1 cellular context compared by ENCODE assay signal in the genomic region with DNA sequence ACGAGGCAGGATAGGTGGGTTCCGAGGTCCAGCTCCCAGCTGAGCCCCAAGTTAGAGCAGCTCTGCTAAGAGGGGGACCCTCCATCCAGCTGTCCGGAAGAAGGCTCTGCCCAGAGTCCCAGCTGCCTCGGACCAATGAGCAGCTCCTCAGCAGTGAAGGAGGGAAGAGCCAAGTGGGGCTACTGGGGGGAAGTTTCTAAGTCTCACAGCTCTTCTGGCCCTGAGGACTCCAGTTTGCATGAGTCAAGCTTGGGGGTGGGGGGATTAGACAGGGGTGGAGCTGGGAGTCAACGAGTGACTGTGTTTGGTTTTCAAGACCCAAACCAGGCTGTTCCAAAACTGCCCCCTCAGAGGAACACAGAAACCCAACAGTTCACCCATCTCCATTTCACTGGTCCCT.
TF ChIP-seq lines count a peak whose summit lies in the region.

No MANE protein-coding gene starts in this region.

TF ChIP-seq in HepG2, 621 proteins besides CTCF, POLR2A, EP300 and RAD21 (continued from another document and continues in another):
- TF ChIP-seq, protein P1, sequence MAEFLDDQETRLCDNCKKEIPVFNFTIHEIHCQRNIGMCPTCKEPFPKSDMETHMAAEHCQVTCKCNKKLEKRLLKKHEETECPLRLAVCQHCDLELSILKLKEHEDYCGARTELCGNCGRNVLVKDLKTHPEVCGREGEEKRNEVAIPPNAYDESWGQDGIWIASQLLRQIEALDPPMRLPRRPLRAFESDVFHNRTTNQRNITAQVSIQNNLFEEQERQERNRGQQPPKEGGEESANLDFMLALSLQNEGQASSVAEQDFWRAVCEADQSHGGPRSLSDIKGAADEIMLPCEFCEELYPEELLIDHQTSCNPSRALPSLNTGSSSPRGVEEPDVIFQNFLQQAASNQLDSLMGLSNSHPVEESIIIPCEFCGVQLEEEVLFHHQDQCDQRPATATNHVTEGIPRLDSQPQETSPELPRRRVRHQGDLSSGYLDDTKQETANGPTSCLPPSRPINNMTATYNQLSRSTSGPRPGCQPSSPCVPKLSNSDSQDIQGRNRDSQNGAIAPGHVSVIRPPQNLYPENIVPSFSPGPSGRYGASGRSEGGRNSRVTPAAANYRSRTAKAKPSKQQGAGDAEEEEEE (CRISPR knock-in tag; IDR thresholded peaks at IDR 0.05; ENCODE audit: borderline replicate concordance): no peak
- TF ChIP-seq TGIF2 (CRISPR knock-in tag; IDR thresholded peaks at IDR 0.05) (no peak), DPF2 (CRISPR knock-in tag; IDR thresholded peaks at IDR 0.05; ENCODE audit: borderline replicate concordance, low read depth) (no peak), ZSCAN30 (CRISPR knock-in tag; IDR thresholded peaks at IDR 0.05) (no peak), REL (CRISPR knock-in tag; conservative IDR thresholded peaks at IDR 0.05) (no peak), ZNF430 (CRISPR knock-in tag; IDR thresholded peaks at IDR 0.05) (no peak), ZNF367 (CRISPR knock-in tag; IDR thresholded peaks at IDR 0.05; ENCODE audit: borderline replicate concordance) (no peak), CBX5 (CRISPR knock-in tag; IDR thresholded peaks at IDR 0.05; ENCODE audit: borderline replicate concordance) (no peak), TCF12 (IDR thresholded peaks at IDR 0.05) (no peak), TCF12 (CRISPR knock-in tag; IDR thresholded peaks at IDR 0.05) (no peak), ZBTB42 (CRISPR knock-in tag; IDR thresholded peaks at IDR 0.05) (no peak), NR2C2 (CRISPR knock-in tag; IDR thresholded peaks at IDR 0.05; ENCODE audit: borderline replicate concordance) (no peak), SMC3 (IDR thresholded peaks at IDR 0.05; ENCODE audit: low read length) (0 out of 2 replicates have a peak, but pooled peaks have one; percentile 4), IKZF1 (IDR thresholded peaks at IDR 0.05) (no peak), SIX1 (CRISPR knock-in tag; IDR thresholded peaks at IDR 0.05; ENCODE audit: borderline replicate concordance) (0 out of 2 replicates have a peak, but pooled peaks have one; percentile 4), KDM5A (IDR thresholded peaks at IDR 0.05; ENCODE audit: borderline replicate concordance, low read length) (no peak; the same call in 1 of the 2 replicates), NFE2 (CRISPR knock-in tag; IDR thresholded peaks at IDR 0.05) (no peak), KDM3A (CRISPR knock-in tag; IDR thresholded peaks at IDR 0.05; ENCODE audit: low read depth) (no peak), ZC3H13 (CRISPR knock-in tag; IDR thresholded peaks at IDR 0.05) (no peak), NFE2L1 (CRISPR knock-in tag; IDR thresholded peaks at IDR 0.05; ENCODE audit: borderline replicate concordance) (0 out of 2 replicates have a peak, but pooled peaks have one; percentile 19), MEF2D (CRISPR knock-in tag; IDR thresholded peaks at IDR 0.05) (no peak), ZNF709 (CRISPR knock-in tag; IDR thresholded peaks at IDR 0.05) (0 out of 2 replicates have a peak, but pooled peaks have one; percentile 40), CREB1 (IDR thresholded peaks at IDR 0.05) (no peak), CREB1 (CRISPR knock-in tag; IDR thresholded peaks at IDR 0.05) (no peak)
- TF ChIP-seq, protein P2, sequence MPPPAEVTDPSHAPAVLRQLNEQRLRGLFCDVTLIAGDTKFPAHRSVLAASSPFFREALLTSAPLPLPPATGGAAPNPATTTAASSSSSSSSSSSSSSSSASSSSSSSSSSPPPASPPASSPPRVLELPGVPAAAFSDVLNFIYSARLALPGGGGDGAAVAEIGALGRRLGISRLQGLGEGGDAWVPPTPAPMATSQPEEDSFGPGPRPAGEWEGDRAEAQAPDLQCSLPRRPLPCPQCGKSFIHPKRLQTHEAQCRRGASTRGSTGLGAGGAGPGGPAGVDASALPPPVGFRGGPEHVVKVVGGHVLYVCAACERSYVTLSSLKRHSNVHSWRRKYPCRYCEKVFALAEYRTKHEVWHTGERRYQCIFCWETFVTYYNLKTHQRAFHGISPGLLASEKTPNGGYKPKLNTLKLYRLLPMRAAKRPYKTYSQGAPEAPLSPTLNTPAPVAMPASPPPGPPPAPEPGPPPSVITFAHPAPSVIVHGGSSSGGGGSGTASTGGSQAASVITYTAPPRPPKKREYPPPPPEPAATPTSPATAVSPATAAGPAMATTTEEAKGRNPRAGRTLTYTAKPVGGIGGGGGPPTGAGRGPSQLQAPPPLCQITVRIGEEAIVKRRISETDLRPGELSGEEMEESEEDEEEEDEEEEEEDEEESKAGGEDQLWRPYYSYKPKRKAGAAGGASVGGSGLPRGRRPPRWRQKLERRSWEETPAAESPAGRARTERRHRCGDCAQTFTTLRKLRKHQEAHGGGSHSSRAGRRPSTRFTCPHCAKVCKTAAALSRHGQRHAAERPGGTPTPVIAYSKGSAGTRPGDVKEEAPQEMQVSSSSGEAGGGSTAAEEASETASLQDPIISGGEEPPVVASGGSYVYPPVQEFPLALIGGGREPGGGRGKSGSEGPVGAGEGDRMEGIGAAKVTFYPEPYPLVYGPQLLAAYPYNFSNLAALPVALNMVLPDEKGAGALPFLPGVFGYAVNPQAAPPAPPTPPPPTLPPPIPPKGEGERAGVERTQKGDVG (CRISPR knock-in tag; IDR thresholded peaks at IDR 0.05; ENCODE audit: borderline replicate concordance): no peak
- TF ChIP-seq, protein P3, sequence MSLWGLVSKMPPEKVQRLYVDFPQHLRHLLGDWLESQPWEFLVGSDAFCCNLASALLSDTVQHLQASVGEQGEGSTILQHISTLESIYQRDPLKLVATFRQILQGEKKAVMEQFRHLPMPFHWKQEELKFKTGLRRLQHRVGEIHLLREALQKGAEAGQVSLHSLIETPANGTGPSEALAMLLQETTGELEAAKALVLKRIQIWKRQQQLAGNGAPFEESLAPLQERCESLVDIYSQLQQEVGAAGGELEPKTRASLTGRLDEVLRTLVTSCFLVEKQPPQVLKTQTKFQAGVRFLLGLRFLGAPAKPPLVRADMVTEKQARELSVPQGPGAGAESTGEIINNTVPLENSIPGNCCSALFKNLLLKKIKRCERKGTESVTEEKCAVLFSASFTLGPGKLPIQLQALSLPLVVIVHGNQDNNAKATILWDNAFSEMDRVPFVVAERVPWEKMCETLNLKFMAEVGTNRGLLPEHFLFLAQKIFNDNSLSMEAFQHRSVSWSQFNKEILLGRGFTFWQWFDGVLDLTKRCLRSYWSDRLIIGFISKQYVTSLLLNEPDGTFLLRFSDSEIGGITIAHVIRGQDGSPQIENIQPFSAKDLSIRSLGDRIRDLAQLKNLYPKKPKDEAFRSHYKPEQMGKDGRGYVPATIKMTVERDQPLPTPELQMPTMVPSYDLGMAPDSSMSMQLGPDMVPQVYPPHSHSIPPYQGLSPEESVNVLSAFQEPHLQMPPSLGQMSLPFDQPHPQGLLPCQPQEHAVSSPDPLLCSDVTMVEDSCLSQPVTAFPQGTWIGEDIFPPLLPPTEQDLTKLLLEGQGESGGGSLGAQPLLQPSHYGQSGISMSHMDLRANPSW (CRISPR knock-in tag; IDR thresholded peaks at IDR 0.05; ENCODE audit: borderline replicate concordance): no peak
- TF ChIP-seq, protein P4, sequence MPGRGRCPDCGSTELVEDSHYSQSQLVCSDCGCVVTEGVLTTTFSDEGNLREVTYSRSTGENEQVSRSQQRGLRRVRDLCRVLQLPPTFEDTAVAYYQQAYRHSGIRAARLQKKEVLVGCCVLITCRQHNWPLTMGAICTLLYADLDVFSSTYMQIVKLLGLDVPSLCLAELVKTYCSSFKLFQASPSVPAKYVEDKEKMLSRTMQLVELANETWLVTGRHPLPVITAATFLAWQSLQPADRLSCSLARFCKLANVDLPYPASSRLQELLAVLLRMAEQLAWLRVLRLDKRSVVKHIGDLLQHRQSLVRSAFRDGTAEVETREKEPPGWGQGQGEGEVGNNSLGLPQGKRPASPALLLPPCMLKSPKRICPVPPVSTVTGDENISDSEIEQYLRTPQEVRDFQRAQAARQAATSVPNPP (CRISPR knock-in tag; IDR thresholded peaks at IDR 0.05): no peak
- TF ChIP-seq, protein P5, sequence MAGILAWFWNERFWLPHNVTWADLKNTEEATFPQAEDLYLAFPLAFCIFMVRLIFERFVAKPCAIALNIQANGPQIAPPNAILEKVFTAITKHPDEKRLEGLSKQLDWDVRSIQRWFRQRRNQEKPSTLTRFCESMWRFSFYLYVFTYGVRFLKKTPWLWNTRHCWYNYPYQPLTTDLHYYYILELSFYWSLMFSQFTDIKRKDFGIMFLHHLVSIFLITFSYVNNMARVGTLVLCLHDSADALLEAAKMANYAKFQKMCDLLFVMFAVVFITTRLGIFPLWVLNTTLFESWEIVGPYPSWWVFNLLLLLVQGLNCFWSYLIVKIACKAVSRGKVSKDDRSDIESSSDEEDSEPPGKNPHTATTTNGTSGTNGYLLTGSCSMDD (CRISPR knock-in tag; IDR thresholded peaks at IDR 0.05): no peak
- TF ChIP-seq, protein P6, sequence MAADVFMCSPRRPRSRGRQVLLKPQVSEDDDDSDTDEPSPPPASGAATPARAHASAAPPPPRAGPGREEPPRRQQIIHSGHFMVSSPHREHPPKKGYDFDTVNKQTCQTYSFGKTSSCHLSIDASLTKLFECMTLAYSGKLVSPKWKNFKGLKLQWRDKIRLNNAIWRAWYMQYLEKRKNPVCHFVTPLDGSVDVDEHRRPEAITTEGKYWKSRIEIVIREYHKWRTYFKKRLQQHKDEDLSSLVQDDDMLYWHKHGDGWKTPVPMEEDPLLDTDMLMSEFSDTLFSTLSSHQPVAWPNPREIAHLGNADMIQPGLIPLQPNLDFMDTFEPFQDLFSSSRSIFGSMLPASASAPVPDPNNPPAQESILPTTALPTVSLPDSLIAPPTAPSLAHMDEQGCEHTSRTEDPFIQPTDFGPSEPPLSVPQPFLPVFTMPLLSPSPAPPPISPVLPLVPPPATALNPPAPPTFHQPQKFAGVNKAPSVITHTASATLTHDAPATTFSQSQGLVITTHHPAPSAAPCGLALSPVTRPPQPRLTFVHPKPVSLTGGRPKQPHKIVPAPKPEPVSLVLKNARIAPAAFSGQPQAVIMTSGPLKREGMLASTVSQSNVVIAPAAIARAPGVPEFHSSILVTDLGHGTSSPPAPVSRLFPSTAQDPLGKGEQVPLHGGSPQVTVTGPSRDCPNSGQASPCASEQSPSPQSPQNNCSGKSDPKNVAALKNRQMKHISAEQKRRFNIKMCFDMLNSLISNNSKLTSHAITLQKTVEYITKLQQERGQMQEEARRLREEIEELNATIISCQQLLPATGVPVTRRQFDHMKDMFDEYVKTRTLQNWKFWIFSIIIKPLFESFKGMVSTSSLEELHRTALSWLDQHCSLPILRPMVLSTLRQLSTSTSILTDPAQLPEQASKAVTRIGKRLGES (CRISPR knock-in tag; IDR thresholded peaks at IDR 0.05; ENCODE audit: borderline replicate concordance): no peak
- TF ChIP-seq, protein P7, sequence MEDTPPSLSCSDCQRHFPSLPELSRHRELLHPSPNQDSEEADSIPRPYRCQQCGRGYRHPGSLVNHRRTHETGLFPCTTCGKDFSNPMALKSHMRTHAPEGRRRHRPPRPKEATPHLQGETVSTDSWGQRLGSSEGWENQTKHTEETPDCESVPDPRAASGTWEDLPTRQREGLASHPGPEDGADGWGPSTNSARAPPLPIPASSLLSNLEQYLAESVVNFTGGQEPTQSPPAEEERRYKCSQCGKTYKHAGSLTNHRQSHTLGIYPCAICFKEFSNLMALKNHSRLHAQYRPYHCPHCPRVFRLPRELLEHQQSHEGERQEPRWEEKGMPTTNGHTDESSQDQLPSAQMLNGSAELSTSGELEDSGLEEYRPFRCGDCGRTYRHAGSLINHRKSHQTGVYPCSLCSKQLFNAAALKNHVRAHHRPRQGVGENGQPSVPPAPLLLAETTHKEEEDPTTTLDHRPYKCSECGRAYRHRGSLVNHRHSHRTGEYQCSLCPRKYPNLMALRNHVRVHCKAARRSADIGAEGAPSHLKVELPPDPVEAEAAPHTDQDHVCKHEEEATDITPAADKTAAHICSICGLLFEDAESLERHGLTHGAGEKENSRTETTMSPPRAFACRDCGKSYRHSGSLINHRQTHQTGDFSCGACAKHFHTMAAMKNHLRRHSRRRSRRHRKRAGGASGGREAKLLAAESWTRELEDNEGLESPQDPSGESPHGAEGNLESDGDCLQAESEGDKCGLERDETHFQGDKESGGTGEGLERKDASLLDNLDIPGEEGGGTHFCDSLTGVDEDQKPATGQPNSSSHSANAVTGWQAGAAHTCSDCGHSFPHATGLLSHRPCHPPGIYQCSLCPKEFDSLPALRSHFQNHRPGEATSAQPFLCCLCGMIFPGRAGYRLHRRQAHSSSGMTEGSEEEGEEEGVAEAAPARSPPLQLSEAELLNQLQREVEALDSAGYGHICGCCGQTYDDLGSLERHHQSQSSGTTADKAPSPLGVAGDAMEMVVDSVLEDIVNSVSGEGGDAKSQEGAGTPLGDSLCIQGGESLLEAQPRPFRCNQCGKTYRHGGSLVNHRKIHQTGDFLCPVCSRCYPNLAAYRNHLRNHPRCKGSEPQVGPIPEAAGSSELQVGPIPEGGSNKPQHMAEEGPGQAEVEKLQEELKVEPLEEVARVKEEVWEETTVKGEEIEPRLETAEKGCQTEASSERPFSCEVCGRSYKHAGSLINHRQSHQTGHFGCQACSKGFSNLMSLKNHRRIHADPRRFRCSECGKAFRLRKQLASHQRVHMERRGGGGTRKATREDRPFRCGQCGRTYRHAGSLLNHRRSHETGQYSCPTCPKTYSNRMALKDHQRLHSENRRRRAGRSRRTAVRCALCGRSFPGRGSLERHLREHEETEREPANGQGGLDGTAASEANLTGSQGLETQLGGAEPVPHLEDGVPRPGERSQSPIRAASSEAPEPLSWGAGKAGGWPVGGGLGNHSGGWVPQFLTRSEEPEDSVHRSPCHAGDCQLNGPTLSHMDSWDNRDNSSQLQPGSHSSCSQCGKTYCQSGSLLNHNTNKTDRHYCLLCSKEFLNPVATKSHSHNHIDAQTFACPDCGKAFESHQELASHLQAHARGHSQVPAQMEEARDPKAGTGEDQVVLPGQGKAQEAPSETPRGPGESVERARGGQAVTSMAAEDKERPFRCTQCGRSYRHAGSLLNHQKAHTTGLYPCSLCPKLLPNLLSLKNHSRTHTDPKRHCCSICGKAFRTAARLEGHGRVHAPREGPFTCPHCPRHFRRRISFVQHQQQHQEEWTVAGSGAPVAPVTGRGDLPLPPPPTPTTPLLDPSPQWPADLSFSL (CRISPR knock-in tag; IDR thresholded peaks at IDR 0.05): no peak
- TF ChIP-seq, protein P8, sequence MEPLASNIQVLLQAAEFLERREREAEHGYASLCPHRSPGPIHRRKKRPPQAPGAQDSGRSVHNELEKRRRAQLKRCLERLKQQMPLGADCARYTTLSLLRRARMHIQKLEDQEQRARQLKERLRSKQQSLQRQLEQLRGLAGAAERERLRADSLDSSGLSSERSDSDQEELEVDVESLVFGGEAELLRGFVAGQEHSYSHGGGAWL (CRISPR knock-in tag; IDR thresholded peaks at IDR 0.05): 0 out of 2 replicates have a peak, but pooled peaks have one; percentile 32
- TF ChIP-seq, protein P9, sequence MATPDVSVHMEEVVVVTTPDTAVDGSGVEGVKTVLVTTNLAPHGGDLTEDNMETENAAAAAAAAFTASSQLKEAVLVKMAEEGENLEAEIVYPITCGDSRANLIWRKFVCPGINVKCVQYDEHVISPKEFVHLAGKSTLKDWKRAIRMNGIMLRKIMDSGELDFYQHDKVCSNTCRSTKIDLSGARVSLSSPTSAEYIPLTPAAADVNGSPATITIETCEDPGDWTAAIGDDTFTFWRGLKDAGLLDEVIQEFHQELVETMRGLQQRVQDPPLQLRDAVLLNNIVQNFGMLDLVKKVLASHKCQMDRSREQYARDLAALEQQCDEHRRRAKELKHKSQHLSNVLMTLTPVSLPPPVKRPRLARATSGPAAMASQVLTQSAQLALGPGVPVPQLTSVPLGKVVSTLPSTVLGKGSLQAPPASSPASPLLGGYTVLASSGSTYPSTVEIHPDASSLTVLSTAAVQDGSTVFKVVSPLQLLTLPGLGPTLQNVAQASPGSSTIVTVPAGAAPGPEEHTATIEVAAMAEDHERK (CRISPR knock-in tag; IDR thresholded peaks at IDR 0.05; ENCODE audit: low read depth): no peak
